ENCODE assay signal across 8 cellular contexts in the genomic region with DNA sequence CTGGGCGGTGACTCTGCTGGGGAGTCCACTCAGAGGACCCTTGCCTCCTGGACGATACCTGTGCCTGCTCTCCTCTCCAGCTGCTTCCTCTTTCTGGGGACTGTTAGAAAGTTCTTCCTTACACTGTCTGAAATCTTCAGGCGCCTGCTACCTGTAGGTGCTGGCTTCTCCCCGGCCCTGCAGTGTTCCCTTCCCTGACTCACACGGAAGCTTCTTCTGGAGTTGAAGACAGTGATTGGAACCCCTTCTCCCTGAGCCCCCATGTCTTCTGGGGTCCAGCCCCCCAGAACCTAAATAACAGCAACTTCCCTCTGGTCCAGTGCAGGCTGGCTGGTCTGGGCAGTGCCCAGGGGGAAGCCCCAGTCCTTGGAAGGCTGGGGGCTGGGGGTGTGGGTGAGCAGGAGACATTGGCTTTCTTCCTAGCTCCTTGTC. TPM values are rescaled to one million over a fixed set of nuclear protein-coding genes. Genes with fewer than 3 reads are reported as not detected.
DNase-seq lines count a peak whose midpoint lies in the region; ATAC-seq and TF ChIP-seq lines count a peak whose summit lies in the region.

No MANE protein-coding gene starts in this region.

- peak; percentile 33 for ATAC-seq in CD4-positive, alpha-beta T cell (ENCODE audit: poor library complexity)
- ATAC-seq in GM23338 (peak; percentile 35), Panc1 (peak; percentile 62), GM19397 (IDR thresholded peaks at IDR 0.05; ENCODE audit: unreplicated experiment) (no peak)

- H3K36me3 Mint-ChIP-seq in CD4-positive, alpha-beta T cell (ENCODE audit: low read depth), result no peaks in the 10 kb centered on the region
- H3K36me3 Mint-ChIP-seq in GM23338 (ENCODE audit: low read depth), result no peaks in the 10 kb centered on the region

- H4K20me1 ChIP-seq in GM23338 (replicated peaks; ENCODE audit: insufficient read depth) (no peaks in the 10 kb centered on the region), neural cell (ENCODE audit: insufficient read depth) (no peaks in the 10 kb centered on the region)

- no peak for DNase-seq in CD4-positive, alpha-beta T cell
- DNase-seq in GM23338 (ENCODE audit: low spot score) (no peak), Panc1 (ENCODE audit: low read depth, low spot score) (no peak), epithelial cell of esophagus (ENCODE audit: low read depth) (peak; percentile 56), CD1c-positive myeloid dendritic cell (ENCODE audit: extremely low spot score) (no peak), dedifferentiated amniotic fluid mesenchymal stem cell (ENCODE audit: extremely low spot score) (no peak)

- no peaks in the 10 kb centered on the region for H3K9me3 Mint-ChIP-seq in CD4-positive, alpha-beta T cell
- no peaks in the 10 kb centered on the region for H3K9me3 Mint-ChIP-seq in GM23338

- H3K4me1 ChIP-seq in GM23338 (ENCODE audit: insufficient read depth) (peaks cover 36% of the 10 kb centered on the region), Panc1 (ENCODE audit: control insufficient read depth, insufficient read depth, low read length) (peaks cover 40% of the 10 kb centered on the region)

- H3F3A ChIP-seq in GM23338 (replicated peaks; ENCODE audit: low read depth) (peaks cover 6% of the 10 kb centered on the region), neural cell (ENCODE audit: insufficient read depth, low read length, poor library complexity, severe bottlenecking) (no peaks in the 10 kb centered on the region)

- H3K4me3 Mint-ChIP-seq in CD4-positive, alpha-beta T cell, result peak overlapping the region; percentile 88
- peak overlapping the region; percentile 71 for H3K4me3 Mint-ChIP-seq in GM23338

- H3K9me3 ChIP-seq in CD4-positive, alpha-beta T cell (ENCODE audit: control insufficient read depth, low read length), result no peaks in the 10 kb centered on the region
- H3K9me3 ChIP-seq in Panc1 (ENCODE audit: control insufficient read depth, insufficient read depth, low read depth, low read length), result no peaks in the 10 kb centered on the region
- H3K9me3 ChIP-seq in neural cell (ENCODE audit: low read length), result no peaks in the 10 kb centered on the region

- H3K27me3 ChIP-seq in CD4-positive, alpha-beta T cell (ENCODE audit: control insufficient read depth, insufficient read depth, low read length), result no peaks in the 10 kb centered on the region
- H3K27me3 ChIP-seq in GM23338 (ENCODE audit: insufficient read depth) (peaks cover 48% of the 10 kb centered on the region), Panc1 (ENCODE audit: control insufficient read depth, insufficient read depth, low read length) (no peaks in the 10 kb centered on the region), neural cell (ENCODE audit: insufficient read depth, low read depth, low read length) (peaks cover 20% of the 10 kb centered on the region)

- H3K4me2 ChIP-seq in GM23338 (peak overlapping the region; percentile 95), neural cell (ENCODE audit: low read length) (no peak overlapping the region)

- H3K4me1 Mint-ChIP-seq in CD4-positive, alpha-beta T cell (ENCODE audit: low read depth), result peaks cover 12% of the 10 kb centered on the region
- H3K4me1 Mint-ChIP-seq in GM23338, result peaks cover 53% of the 10 kb centered on the region

- POLR2A ChIA-PET in CD4-positive, alpha-beta T cell (lab: Charles Lee), result no interaction called here
- POLR2A ChIA-PET in Panc1 (lab: Charles Lee), result no interaction called here

- no peak overlapping the region for H3K27ac ChIP-seq in CD4-positive, alpha-beta T cell (ENCODE audit: low read depth, low read length)
- H3K27ac ChIP-seq in GM23338 (ENCODE audit: low read depth), result no peak overlapping the region
- peak overlapping the region; percentile 88 for H3K27ac ChIP-seq in Panc1 (ENCODE audit: low read length)
- no peak overlapping the region for H3K27ac ChIP-seq in neural cell (ENCODE audit: low read length)

- peaks cover 6% of the 10 kb centered on the region for H3K79me2 ChIP-seq in GM23338 (replicated peaks; ENCODE audit: insufficient read depth)
- H3K79me2 ChIP-seq in neural cell (replicated peaks; ENCODE audit: insufficient read depth, low read length), result no peaks in the 10 kb centered on the region

- H2AFZ ChIP-seq in GM23338, result peak overlapping the region; percentile 94
- H2AFZ ChIP-seq in neural cell (ENCODE audit: low read depth, low read length), result no peak overlapping the region

- no peak overlapping the region for H3K27ac Mint-ChIP-seq in CD4-positive, alpha-beta T cell
- no peak overlapping the region for H3K27ac Mint-ChIP-seq in GM23338

- intact Hi-C loops in CD4-positive, alpha-beta T cell (cut with DNase I, micrococcal nuclease), result no loop called here
- intact Hi-C loops in Panc1 (cut with micrococcal nuclease; ENCODE audit: unreplicated experiment), result no loop called here

- no peak overlapping the region for H3K9ac ChIP-seq in neural cell (ENCODE audit: low read length)

- H3K36me3 ChIP-seq in GM23338 (ENCODE audit: insufficient read depth) (no peaks in the 10 kb centered on the region), Panc1 (ENCODE audit: control insufficient read depth, insufficient read depth, low read length) (no peaks in the 10 kb centered on the region; the same call in 1 of the 2 replicates), neural cell (ENCODE audit: insufficient read depth, low read length) (no peaks in the 10 kb centered on the region)

- BruUV-seq in Panc1 (replicated peaks; lab: Mats Ljungman, UMichigan), result no TSS peak

- H3K4me3 ChIP-seq in GM23338 (peak overlapping the region; percentile 92), Panc1 (ENCODE audit: low read depth in 2 of 2, low read length in 2 of 2) (peak overlapping the region; percentile 67 to 76), epithelial cell of esophagus (ENCODE audit: low read length) (peak overlapping the region; percentile 90), neural cell (ENCODE audit: low read length) (peak overlapping the region; percentile 65)

- H3K27me3 Mint-ChIP-seq in CD4-positive, alpha-beta T cell, result peaks cover 12% of the 10 kb centered on the region
- H3K27me3 Mint-ChIP-seq in GM23338 (ENCODE audit: insufficient read depth, low read depth, poor library complexity), result peaks cover 16% of the 10 kb centered on the region

- no peaks in the 10 kb centered on the region for H3K9me2 ChIP-seq in GM23338 (ENCODE audit: insufficient read depth)
- H3K9me2 ChIP-seq in neural cell (ENCODE audit: insufficient read depth, low read length), result no peaks in the 10 kb centered on the region

- TF ChIP-seq RAD21 in neural cell (conservative IDR thresholded peaks at IDR 0.05), result no peak

- in situ Hi-C loops in Panc1 (cut with HindIII; ENCODE audit: low pct_unique_long_range_greater_than_20kb, low sequenced_read_pairs), result no loop called here

- no peak for TF ChIP-seq CTCF in CD4-positive, alpha-beta T cell (IDR thresholded peaks at IDR 0.05)
- TF ChIP-seq CTCF in GM23338 (conservative IDR thresholded peaks at IDR 0.05; ENCODE audit: low read depth in 2 of 2) (no peak), Panc1 (IDR thresholded peaks at IDR 0.05) (no peak), epithelial cell of esophagus (IDR thresholded peaks at IDR 0.05; ENCODE audit: insufficient read depth, low read depth, low read length, missing control alignments) (peak; percentile 10), neural cell (IDR thresholded peaks at IDR 0.05; ENCODE audit: poor library complexity, severe bottlenecking) (no peak)

- CTCF ChIA-PET in CD4-positive, alpha-beta T cell (lab: Charles Lee), result interaction anchor here (2.6 kb wide), 1 partner anchor 9 kb away, joined by 11 read pairs; no protein-coding TSS in a partner anchor
- CTCF ChIA-PET in Panc1 (lab: Charles Lee), result interaction anchor here (0.8 to 1.8 kb wide), 2 partner anchors 10 to 23 kb away, joined by 3 to 12 read pairs; no protein-coding TSS in a partner anchor

- no peak for TF ChIP-seq EP300 in neural cell (conservative IDR thresholded peaks at IDR 0.05; ENCODE audit: poor library complexity, severe bottlenecking)

TF ChIP-seq in neural cell, 6 proteins besides CTCF, POLR2A, EP300 and RAD21:
- TF ChIP-seq TAF1 (IDR thresholded peaks at IDR 0.05; ENCODE audit: low read depth), result no peak
- no peak for TF ChIP-seq EZH2 (IDR thresholded peaks at IDR 0.05; ENCODE audit: borderline replicate concordance, insufficient read depth, low read length, poor library complexity, severe bottlenecking)
- TF ChIP-seq REST (IDR thresholded peaks at IDR 0.05; ENCODE audit: borderline replicate concordance), result no peak
- TF ChIP-seq MXI1 (conservative IDR thresholded peaks at IDR 0.05; ENCODE audit: poor library complexity, severe bottlenecking), result no peak
- no peak for TF ChIP-seq SMC3 (conservative IDR thresholded peaks at IDR 0.05; ENCODE audit: poor library complexity)
- no peak for TF ChIP-seq POLR2AphosphoS5 (IDR thresholded peaks at IDR 0.05)
TF ChIP-seq in neural cell: peak in this region for 0.

RNA-seq across cellular contexts. Expression of gene GSN, which starts 0.7 kb away (rescaled TPM):
- total RNA-seq in CD4-positive, alpha-beta T cell, result 1 to 10 TPM; 2.6 to 2.7 TPM
- total RNA-seq in GM23338 (2014; rRNA removed; shearing (Covaris generic)), result 85.7 and 101 TPM in 2 replicates
- polyA plus RNA-seq in GM23338 (2016; fragmentation: Nextera tagmentation; extraction: Ambion mirVana), result 30.2 and 38.3 TPM in 2 replicates
- total RNA-seq in Panc1 (2021; ENCODE audit: unreplicated experiment), result 278 TPM
- 483 TPM for polyA plus RNA-seq in Panc1 (2012; ENCODE audit: insufficient read length)
- polyA plus RNA-seq in neural cell, result 2.4 and 7.7 TPM in 2 replicates
- 2.2 and 4.4 TPM in 2 replicates for polyA minus RNA-seq in neural cell

Comparison
In these comparisons a context has a peak if more than half of its experiments do, and no peak if none do; other contexts are left out.
1. RNA of gene GSN, which starts 0.7 kb away (total RNA-seq): 278 TPM in Panc1 (single experiment) and 85.7 to 101 TPM in GM23338; 2.6 to 2.7 TPM in CD4-positive, alpha-beta T cell; every median in the first group is over 10 times any median in the second.
2. Peak in every context shown above with its lines, with median percentiles within 50 percentile points of each other: H3K4me3 ChIP-seq.